Comparison of ENCODE assay signal across 15 cellular contexts in genomic region chr1:236051107-236051885, GRCh38. TPM values are rescaled to one million over a fixed set of nuclear protein-coding genes. Genes with fewer than 3 reads are reported as not detected.
A peak's percentile ranks its signal among the peaks of the same experiment; 100 is the strongest.
DNase-seq lines count a peak whose midpoint lies in the region; ATAC-seq and TF ChIP-seq lines count a peak whose summit lies in the region.
"Had no signal": no experiment of that assay in that cellular context is flagged by ENCODE, and none has a peak within 500 bp of the region (broad histone marks: within the 10 kb centered on the region; RNA-seq: fewer than 3 reads in every experiment).

No MANE protein-coding gene starts in this region.

- H3K4me1 ChIP-seq in skeletal muscle satellite cell (ENCODE audit: control insufficient read depth, insufficient read depth, low read length) = peaks cover 24% of the 10 kb centered on the region

- H3K4me2 ChIP-seq in skeletal muscle satellite cell (ENCODE audit: low read length) = peak overlapping the region; percentile 52

- no peaks in the 10 kb centered on the region for H3K9me3 ChIP-seq in skeletal muscle satellite cell (replicated peaks; ENCODE audit: low read length)
- H3K9me3 ChIP-seq: adrenal gland, right lobe of liver had no signal

- peak; percentile 18 for TF ChIP-seq CTCF in choroid plexus epithelial cell (conservative IDR thresholded peaks at IDR 0.05; ENCODE audit: low read depth, low read length)

- peak overlapping the region; percentile 25 for H3K9ac ChIP-seq in skeletal muscle satellite cell (ENCODE audit: low read depth, low read length)

- no peaks in the 10 kb centered on the region for H3K27me3 ChIP-seq in H7 (ENCODE audit: control insufficient read depth, insufficient read depth, low read length)
- no peaks in the 10 kb centered on the region for H3K27me3 ChIP-seq in skeletal muscle satellite cell (ENCODE audit: control insufficient read depth, insufficient read depth, low read length)
- H3K27me3 ChIP-seq: adrenal gland, right lobe of liver had no signal

- H3K36me3 ChIP-seq in H7 (replicated peaks; ENCODE audit: control insufficient read depth, insufficient read depth, low read length) (no peaks in the 10 kb centered on the region; the same call in none of the 2 replicates), skeletal muscle satellite cell (ENCODE audit: insufficient read depth, low read length) (peaks cover 23% of the 10 kb centered on the region)

- DNase-seq in H7 (peak; percentile 32), choroid plexus epithelial cell (ENCODE audit: low read depth) (peak; percentile 54), islet precursor cell (peak; percentile 69), epidermal melanocyte (ENCODE audit: insufficient read length, low spot score) (no peak), A172 (ENCODE audit: low spot score) (no peak), LoVo (ENCODE audit: low spot score) (no peak)
- DNase-seq: activated B cell treated with CpG ODN at 0.5 μM for 24 hours, activated T-cell treated with anti-CD3 and anti-CD28 coated beads for 4 hours, adrenal gland, COR-L47, NCI-H2081, right lobe of liver, SW 1271 had no signal

- no peak overlapping the region for H3K4me3 ChIP-seq in H7 (ENCODE audit: insufficient read depth, low read depth, low read length)
- no peak overlapping the region for H3K4me3 ChIP-seq in choroid plexus epithelial cell (ENCODE audit: low read depth, low read length)
- peak overlapping the region; percentile 36 for H3K4me3 ChIP-seq in skeletal muscle satellite cell (ENCODE audit: low read length)
- H3K4me3 ChIP-seq: adrenal gland, right lobe of liver had no signal

- ATAC-seq in SK-N-SH treated with all-trans-retinoic acid at 6 μM for 48 hours = no peak

TF ChIP-seq in SK-N-SH treated with all-trans-retinoic acid at 6 μM for 48 hours, 23 proteins besides CTCF, POLR2A, EP300 and RAD21:
- no peak for TF ChIP-seq TCF4 (CRISPR knock-in tag; IDR thresholded peaks at IDR 0.05; ENCODE audit: borderline replicate concordance)
- no peak for TF ChIP-seq ISL1 (CRISPR knock-in tag; IDR thresholded peaks at IDR 0.05)
- no peak for TF ChIP-seq ARNTL (CRISPR knock-in tag; IDR thresholded peaks at IDR 0.05; ENCODE audit: borderline replicate concordance, low read depth)
- no peak for TF ChIP-seq PATZ1 (CRISPR knock-in tag; IDR thresholded peaks at IDR 0.05; ENCODE audit: borderline replicate concordance)
- no peak for TF ChIP-seq RARB (CRISPR knock-in tag; IDR thresholded peaks at IDR 0.05)
- no peak for TF ChIP-seq ZNF565 (CRISPR knock-in tag; conservative IDR thresholded peaks at IDR 0.05; ENCODE audit: low read depth)
- no peak for TF ChIP-seq POU6F1 (CRISPR knock-in tag; IDR thresholded peaks at IDR 0.05; ENCODE audit: borderline replicate concordance, low read depth)
- TF ChIP-seq BACH2 (CRISPR knock-in tag; IDR thresholded peaks at IDR 0.05; ENCODE audit: borderline replicate concordance) = no peak
- TF ChIP-seq TSHZ2 (CRISPR knock-in tag; IDR thresholded peaks at IDR 0.05) = no peak
- TF ChIP-seq TOX (CRISPR knock-in tag; IDR thresholded peaks at IDR 0.05; ENCODE audit: borderline replicate concordance) = no peak
- TF ChIP-seq PPARA (CRISPR knock-in tag; IDR thresholded peaks at IDR 0.05; ENCODE audit: borderline replicate concordance) = no peak
- TF ChIP-seq OSR1 (CRISPR knock-in tag; IDR thresholded peaks at IDR 0.05) = no peak
- TF ChIP-seq CSDC2 (CRISPR knock-in tag; IDR thresholded peaks at IDR 0.05) = no peak
- no peak for TF ChIP-seq CSRNP3 (CRISPR knock-in tag; IDR thresholded peaks at IDR 0.05)
- no peak for TF ChIP-seq ZC3H10 (CRISPR knock-in tag; IDR thresholded peaks at IDR 0.05)
- TF ChIP-seq ZFP30 (CRISPR knock-in tag; IDR thresholded peaks at IDR 0.05) = no peak
- TF ChIP-seq SNAI2 (CRISPR knock-in tag; IDR thresholded peaks at IDR 0.05) = no peak

RNA-seq across cellular contexts. Expression of gene NID1, which starts 13.6 kb away (rescaled TPM):
- 12.9 and 16.4 TPM in 2 replicates for total RNA-seq in H7 (2014; rRNA removed; shearing (Covaris generic))
- 97.1 and 159 TPM in 2 replicates for total RNA-seq in skeletal muscle satellite cell (2012; rRNA removed)
- 52.1 and 57.5 TPM in 2 replicates for total RNA-seq in A172 (2014; rRNA removed; shearing (Covaris generic))

Comparison
In these comparisons a context has a peak if more than half of its experiments do, and no peak if none do; other contexts are left out.
1. DNase-seq: peak in H7 (single experiment), choroid plexus epithelial cell (single experiment) and islet precursor cell (single experiment); none in epidermal melanocyte (single experiment), A172 (single experiment) and LoVo (single experiment).